In genomic region chr14:93993382-93993781, GRCh38 we compare ENCODE assay signal across 25 cellular contexts. TPM values are rescaled to one million over a fixed set of nuclear protein-coding genes. Genes with fewer than 3 reads are reported as not detected.
"Had no signal": no experiment of that assay in that cellular context is flagged by ENCODE, and none has a peak within 500 bp of the region (broad histone marks: within the 10 kb centered on the region; RNA-seq: fewer than 3 reads in every experiment).

No MANE protein-coding gene starts in this region.

- H3K4me3 Mint-ChIP-seq: dendritic cell treated with granulocyte-macrophage colony-stimulating factor and Interleukin-4, amounts not matched to agents 40 ng/mL and 50 ng/mL, for 4 days; naive thymus-derived CD4-positive, alpha-beta T cell; neural crest cell; WTC11 had no signal

- H3K27ac Mint-ChIP-seq: dendritic cell treated with granulocyte-macrophage colony-stimulating factor and Interleukin-4, amounts not matched to agents 40 ng/mL and 50 ng/mL, for 4 days; naive thymus-derived CD4-positive, alpha-beta T cell; WTC11 had no signal

- H3K9me3 Mint-ChIP-seq: dendritic cell treated with granulocyte-macrophage colony-stimulating factor and Interleukin-4, amounts not matched to agents 40 ng/mL and 50 ng/mL, for 4 days; neural crest cell; WTC11 had no signal

- H3K36me3 Mint-ChIP-seq: WTC11 had no signal

- ATAC-seq: foreskin keratinocyte; left lung; naive thymus-derived CD4-positive, alpha-beta T cell; WTC11 had no signal

- H3K27me3 Mint-ChIP-seq: naive thymus-derived CD4-positive, alpha-beta T cell had no signal

- H3K9me3 ChIP-seq: left lung, stomach, testis had no signal

- H3K4me1 ChIP-seq: foreskin keratinocyte, left lung had no signal

- H3K27ac ChIP-seq: brain microvascular endothelial cell, foreskin keratinocyte, left lung, testis had no signal

- H3K36me3 ChIP-seq: brain microvascular endothelial cell, left lung, stomach had no signal

- H3K27me3 ChIP-seq: testis had no signal

- H3K4me3 ChIP-seq: left lung, stomach, testis had no signal

- DNase-seq: activated naive CD4-positive, alpha-beta T cell treated with Interleukin-2 at 50 U/mL for 16 hours; activated T-cell treated with anti-CD3 and anti-CD28 coated beads, Interleukin-2, amount 50 U/mL, for 1 hour; brain microvascular endothelial cell; caudate nucleus; effector CD4-positive, alpha-beta T cell; erythroblast; foreskin keratinocyte; hippocampal formation; kidney glomerular epithelial cell; left lung; naive thymus-derived CD4-positive, alpha-beta T cell; stimulated activated CD4-positive, alpha-beta T cell treated with anti-CD3 and anti-CD28 coated beads, Interleukin-4, amount 100 ng/mL, for 4 hours; stomach; T-helper 1 cell; T1000; testis had no signal

RNA-seq across cellular contexts. Expression of gene CCDC197, which starts 3.7 kb away (rescaled TPM):
- total RNA-seq: foreskin keratinocyte; left lung; lung microvascular endothelial cell; naive thymus-derived CD4-positive, alpha-beta T cell; neural crest cell; osteoblast; posterior vena cava; stomach; ureter; WTC11 had no signal
- polyA plus RNA-seq: adipose tissue; aorta; foreskin keratinocyte; naive thymus-derived CD4-positive, alpha-beta T cell; stomach had no signal

RNA-seq across cellular contexts. Expression of gene ASB2, which starts 17.0 kb away (rescaled TPM):
- total RNA-seq: foreskin keratinocyte, lung microvascular endothelial cell had no signal
- polyA plus RNA-seq: naive thymus-derived CD4-positive, alpha-beta T cell had no signal

RNA-seq across cellular contexts. Expression of gene OTUB2, which starts 32.8 kb away (rescaled TPM):
- polyA plus RNA-seq: aorta had no signal
